7 cellular contexts compared by ENCODE assay signal in the genomic region with DNA sequence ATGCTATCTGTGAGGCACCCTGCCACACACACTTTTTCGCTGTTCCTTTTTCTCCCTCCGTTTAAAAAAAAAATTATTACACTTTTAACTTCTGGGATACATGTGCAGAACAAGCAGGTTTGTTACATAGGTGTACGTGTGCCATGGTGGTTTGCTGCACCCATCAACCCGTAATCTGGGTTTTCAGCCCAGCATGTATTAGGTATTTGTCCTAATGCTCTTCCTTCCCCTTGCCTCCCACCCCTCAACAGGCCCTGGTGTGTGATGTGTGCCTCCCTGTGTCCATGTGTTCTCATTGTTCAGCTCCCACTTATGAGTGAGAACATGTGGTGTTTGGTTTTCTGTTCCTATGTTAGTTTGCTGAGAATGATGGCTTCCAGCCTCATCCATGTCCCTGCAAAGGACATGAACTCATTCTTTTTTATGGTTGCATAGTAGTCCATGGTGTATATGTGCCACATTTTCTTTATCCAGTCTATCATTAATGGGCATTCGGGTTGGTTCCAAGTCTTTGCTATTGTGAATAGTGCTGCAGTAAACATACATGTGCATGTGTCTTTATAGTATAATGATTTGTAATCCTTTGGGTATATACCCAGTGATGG. TPM values are rescaled to one million over a fixed set of nuclear protein-coding genes. Genes with fewer than 3 reads are reported as not detected.
DNase-seq lines count a peak whose midpoint lies in the region; ATAC-seq, FAIRE-seq and TF ChIP-seq lines count a peak whose summit lies in the region.
"Not testable (repeated sequence)": the region's sequence is repeated elsewhere in the genome, so short reads cannot be mapped to it uniquely, and the experiment has no call there.

No MANE protein-coding gene starts in this region.

- not testable (repeated sequence) for H3K9me3 Mint-ChIP-seq in CD4-positive, CD25-positive, alpha-beta regulatory T cell; activated CD4-positive, alpha-beta T cell treated with anti-CD3 and anti-CD28 coated beads for 36 hours (ENCODE audit: low read depth); glutamatergic neuron (ENCODE audit: unreplicated experiment); stimulated activated memory B cell treated with anti-CD40 and anti-IgM and Interleukin-4, amounts not matched to agents 10 μg/mL and 1 μg/mL and 100 μg/mL, for 72 hours
- peaks cover 26% of the 10 kb centered on the region for H3K9me3 Mint-ChIP-seq in nephron progenitor cell

- DNase-seq in CD4-positive, CD25-positive, alpha-beta regulatory T cell; HTR-8/SVneo (ENCODE audit: insufficient read length, low spot score); activated CD4-positive, alpha-beta T cell treated with anti-CD3 and anti-CD28 coated beads for 36 hours; K562 (ENCODE audit: extremely low read depth in 1 of 4, low spot score in 3 of 4); glutamatergic neuron; nephron progenitor cell: not testable (repeated sequence)

- not testable (repeated sequence) for H3K27ac ChIP-seq in CD4-positive, CD25-positive, alpha-beta regulatory T cell (ENCODE audit: insufficient read depth, low read length, poor library complexity, severe bottlenecking); K562 (ENCODE audit: extremely low read depth, low read depth, low read length)

- ATAC-seq in CD4-positive, CD25-positive, alpha-beta regulatory T cell (ENCODE audit: low read depth in 2 of 2); activated CD4-positive, alpha-beta T cell treated with anti-CD3 and anti-CD28 coated beads for 36 hours; K562; stimulated activated memory B cell treated with anti-CD40 and anti-IgM and Interleukin-4, amounts not matched to agents 10 μg/mL and 1 μg/mL and 100 μg/mL, for 72 hours: not testable (repeated sequence)

- not testable (repeated sequence) for H3K9me1 ChIP-seq in K562 (ENCODE audit: control insufficient read depth, insufficient read depth, low read length)

- not testable (repeated sequence) for H3K4me2 ChIP-seq in K562 (ENCODE audit: insufficient read depth, low read length)

- 86% methylated on average over 4 of the region's 5 CpGs for WGBS in K562 (ENCODE audit: insufficient coverage, low coverage, missing lambda C conversion rate)

- not testable (repeated sequence) for H3K4me3 ChIP-seq in CD4-positive, CD25-positive, alpha-beta regulatory T cell (ENCODE audit: low read depth, low read length); K562

- H3K36me3 ChIP-seq in CD4-positive, CD25-positive, alpha-beta regulatory T cell (ENCODE audit: control insufficient read depth, insufficient read depth, low read length); K562 (ENCODE audit: control insufficient read depth, insufficient read depth, low read length): not testable (repeated sequence)

- in situ Hi-C loops in K562 (cut with MboI) = not testable (repeated sequence)

- H3K4me1 ChIP-seq in CD4-positive, CD25-positive, alpha-beta regulatory T cell (ENCODE audit: control insufficient read depth, insufficient read depth, low read length, poor library complexity, severe bottlenecking) = not testable (repeated sequence)
- H3K4me1 ChIP-seq in K562 (replicated peaks in 1 of 2; ENCODE audit: control insufficient read depth in 2 of 2, insufficient read depth in 2 of 2, low read length in 2 of 2) = peaks cover 22 to 29% of the 10 kb centered on the region in 2 experiments

- peak overlapping the region in 1 of 4 donors; percentile 21 for H3K4me3 Mint-ChIP-seq in CD4-positive, CD25-positive, alpha-beta regulatory T cell
- H3K4me3 Mint-ChIP-seq in activated CD4-positive, alpha-beta T cell treated with anti-CD3 and anti-CD28 coated beads for 36 hours; nephron progenitor cell; stimulated activated memory B cell treated with anti-CD40 and anti-IgM and Interleukin-4, amounts not matched to agents 10 μg/mL and 1 μg/mL and 100 μg/mL, for 72 hours: not testable (repeated sequence)
- peak overlapping the region; percentile 71 for H3K4me3 Mint-ChIP-seq in glutamatergic neuron (ENCODE audit: unreplicated experiment)

- H3K9ac ChIP-seq in K562 (ENCODE audit: insufficient read depth in 1 of 2, low read depth in 2 of 2, low read length in 2 of 2) = not testable (repeated sequence)

- not testable (repeated sequence) for H3K27me3 ChIP-seq in CD4-positive, CD25-positive, alpha-beta regulatory T cell (ENCODE audit: control insufficient read depth, insufficient read depth, low read length); K562 (ENCODE audit: control insufficient read depth in 2 of 2, insufficient read depth in 2 of 2, low read length in 2 of 2)

- CTCF ChIA-PET in activated CD4-positive, alpha-beta T cell treated with anti-CD3 and anti-CD28 coated beads for 36 hours (lab: Charles Lee) = interaction anchor here (1.2 kb wide), 1 partner anchor 11 kb away, joined by 4 read pairs; no protein-coding TSS in a partner anchor
- CTCF ChIA-PET in K562 (lab: Yijun Ruan, JAX; ENCODE audit: low intra/inter-chr PET ratio) = not testable (repeated sequence)

- TF ChIP-seq EP300 in K562 (IDR thresholded peaks at IDR 0.05; ENCODE audit: low read length) = not testable (repeated sequence)

- TF ChIP-seq POLR2A in K562 (conservative IDR thresholded peaks at IDR 0.05) = not testable (repeated sequence)

- H3K27me3 Mint-ChIP-seq in CD4-positive, CD25-positive, alpha-beta regulatory T cell; activated CD4-positive, alpha-beta T cell treated with anti-CD3 and anti-CD28 coated beads for 36 hours; glutamatergic neuron (ENCODE audit: unreplicated experiment); nephron progenitor cell (ENCODE audit: low read depth, poor library complexity); stimulated activated memory B cell treated with anti-CD40 and anti-IgM and Interleukin-4, amounts not matched to agents 10 μg/mL and 1 μg/mL and 100 μg/mL, for 72 hours: not testable (repeated sequence)

- TF ChIP-seq RAD21 in K562 (CRISPR knock-in tag; conservative IDR thresholded peaks at IDR 0.05 in 1 of 2, IDR thresholded peaks at IDR 0.05 in 1 of 2) = not testable (repeated sequence)

- H3K4me1 Mint-ChIP-seq in CD4-positive, CD25-positive, alpha-beta regulatory T cell = peaks cover 15 to 36% (median 24%) of the 10 kb centered on the region in 4 donors
- H3K4me1 Mint-ChIP-seq in activated CD4-positive, alpha-beta T cell treated with anti-CD3 and anti-CD28 coated beads for 36 hours = peaks cover 25% of the 10 kb centered on the region
- H3K4me1 Mint-ChIP-seq in glutamatergic neuron (ENCODE audit: low read depth, unreplicated experiment); nephron progenitor cell: not testable (repeated sequence)
- peaks cover 12% of the 10 kb centered on the region for H3K4me1 Mint-ChIP-seq in stimulated activated memory B cell treated with anti-CD40 and anti-IgM and Interleukin-4, amounts not matched to agents 10 μg/mL and 1 μg/mL and 100 μg/mL, for 72 hours

- not testable (repeated sequence) for H2AFZ ChIP-seq in K562 (ENCODE audit: low read depth, low read length)

- not testable (repeated sequence) for BruUV-seq in K562 (replicated peaks; lab: Mats Ljungman, UMichigan)

- POLR2A ChIA-PET in activated CD4-positive, alpha-beta T cell treated with anti-CD3 and anti-CD28 coated beads for 36 hours (lab: Charles Lee) = interaction anchor here (0.6 to 1.2 kb wide), 2 partner anchors 10 to 25 kb away, joined by 3 read pairs; no protein-coding TSS in a partner anchor
- POLR2A ChIA-PET in K562 (lab: Yijun Ruan, JAX) = interaction anchor here (0.7 kb wide), 1 partner anchor 12 kb away, joined by 3 read pairs; no protein-coding TSS in a partner anchor

- peaks cover 54% of the 10 kb centered on the region for H3K79me2 ChIP-seq in K562 (ENCODE audit: control insufficient read depth, insufficient read depth, low read length)

- intact Hi-C loops in activated CD4-positive, alpha-beta T cell treated with anti-CD3 and anti-CD28 coated beads for 36 hours (cut with DNase I, micrococcal nuclease); K562 (cut with micrococcal nuclease): not testable (repeated sequence)

- peaks cover 16% of the 10 kb centered on the region for H4K20me1 ChIP-seq in K562 (replicated peaks; ENCODE audit: control insufficient read depth, insufficient read depth, low read length)

- H3K9me3 ChIP-seq in CD4-positive, CD25-positive, alpha-beta regulatory T cell (ENCODE audit: control insufficient read depth in 2 of 2, low read length in 2 of 2); K562 (replicated peaks; ENCODE audit: control insufficient read depth, insufficient read depth, low read depth, low read length): not testable (repeated sequence)

- TF ChIP-seq CTCF in K562 (IDR thresholded peaks at IDR 0.05 in 2 of 3, conservative IDR thresholded peaks at IDR 0.05 in 1 of 3; ENCODE audit: insufficient read depth in 2 of 3, low read depth in 1 of 3, low read length in 3 of 3); glutamatergic neuron (IDR thresholded peaks at IDR 0.05; ENCODE audit: partially characterized antibody, unreplicated experiment); nephron progenitor cell (IDR thresholded peaks at IDR 0.05): not testable (repeated sequence)

- peak overlapping the region; percentile 34 to 80 (median 44) for H3K27ac Mint-ChIP-seq in CD4-positive, CD25-positive, alpha-beta regulatory T cell
- H3K27ac Mint-ChIP-seq in activated CD4-positive, alpha-beta T cell treated with anti-CD3 and anti-CD28 coated beads for 36 hours = peak overlapping the region; percentile 4
- H3K27ac Mint-ChIP-seq in glutamatergic neuron (ENCODE audit: unreplicated experiment) = peak overlapping the region; percentile 91
- peak overlapping the region; percentile 78 for H3K27ac Mint-ChIP-seq in nephron progenitor cell
- peak overlapping the region; percentile 21 for H3K27ac Mint-ChIP-seq in stimulated activated memory B cell treated with anti-CD40 and anti-IgM and Interleukin-4, amounts not matched to agents 10 μg/mL and 1 μg/mL and 100 μg/mL, for 72 hours

- H3K36me3 Mint-ChIP-seq in CD4-positive, CD25-positive, alpha-beta regulatory T cell; activated CD4-positive, alpha-beta T cell treated with anti-CD3 and anti-CD28 coated beads for 36 hours (ENCODE audit: low read depth); glutamatergic neuron (ENCODE audit: unreplicated experiment); stimulated activated memory B cell treated with anti-CD40 and anti-IgM and Interleukin-4, amounts not matched to agents 10 μg/mL and 1 μg/mL and 100 μg/mL, for 72 hours: not testable (repeated sequence)
- H3K36me3 Mint-ChIP-seq in nephron progenitor cell (ENCODE audit: low read depth) = peaks cover 28% of the 10 kb centered on the region

- FAIRE-seq in HTR-8/SVneo (lab: Jason Lieb, UNC) = peak; percentile 36
- FAIRE-seq in K562 (lab: Jason Lieb, UNC) = not testable (repeated sequence)

RNA-seq across cellular contexts. Expression of a gene that starts 12.9 kb away (rescaled TPM):
- 22.1 TPM for total RNA-seq in CD4-positive, CD25-positive, alpha-beta regulatory T cell
- 1 to 10 TPM; 6.8 to 7.9 (median 7.4) TPM for polyA plus RNA-seq in CD4-positive, CD25-positive, alpha-beta regulatory T cell
- total RNA-seq in activated CD4-positive, alpha-beta T cell treated with anti-CD3 and anti-CD28 coated beads for 36 hours = 10 to 100 TPM; 19.3 to 20.5 TPM
- total RNA-seq in K562 (2011; cell fraction: chromatin; rRNA removed; ENCODE audit: low replicate concordance) = 31.2 and 69.0 TPM in 2 replicates
- 19.2 and 25.7 TPM in 2 replicates for total RNA-seq in K562 (2011; cell fraction: nucleolus; rRNA removed)
- 20.0 and 31.2 TPM in 2 replicates for total RNA-seq in K562 (2011; cell fraction: nucleoplasm; rRNA removed)
- total RNA-seq in K562 (2014; rRNA removed) (13.5 and 17.0 TPM in 2 replicates), K562 (2014; rRNA removed; fragmentation: Illumina TruSeq; extraction: Trizol) (17.8 and 18.7 TPM in 2 replicates), K562 (2015; rRNA removed; fragmentation: Illumina TruSeq; extraction: Trizol) (17.6 and 18.1 TPM in 2 replicates), K562 (2021) (16.8 and 18.8 TPM in 2 replicates), glutamatergic neuron (ENCODE audit: unreplicated experiment) (30.2 TPM)
- polyA plus RNA-seq in K562 (2011; rRNA removed) (10.1 and 13.5 TPM in 2 replicates), K562 (2014; fragmentation: Illumina TruSeq; extraction: Trizol) (12.7 and 13.7 TPM in 2 replicates), K562 (2014; fragmentation: Nextera tagmentation; extraction: Ambion mirVana) (1 to 10 TPM; 4.2 TPM), K562 (2014; rRNA removed) (9.1 and 9.4 TPM in 2 replicates)
- polyA plus RNA-seq in K562 (2011; cell fraction: cytosol; rRNA removed) = 5.8 and 7.7 TPM in 2 replicates
- 19.2 and 21.4 TPM in 2 replicates for polyA plus RNA-seq in K562 (2011; cell fraction: nucleus; rRNA removed)
- polyA plus RNA-seq in K562 (2012) = 9.0 and 9.8 TPM in 2 replicates
- polyA minus RNA-seq in K562 (2011; rRNA and poly(A)+ RNA removed) = 33.9 and 36.1 TPM in 2 replicates
- 12.8 and 16.2 TPM in 2 replicates for polyA minus RNA-seq in K562 (2011; cell fraction: cytosol; rRNA and poly(A)+ RNA removed)
- 11.7 and 19.5 TPM in 2 replicates for polyA minus RNA-seq in K562 (2011; cell fraction: nucleus; rRNA and poly(A)+ RNA removed)

Comparison
In these comparisons a context has a peak if more than half of its experiments do, and no peak if none do; other contexts are left out.
1. H3K27ac Mint-ChIP-seq: peak in every context shown above with its lines; median percentile 91 in glutamatergic neuron; 78 in nephron progenitor cell; 44 in CD4-positive, CD25-positive, alpha-beta regulatory T cell; 21 in stimulated activated memory B cell treated with anti-CD40 and anti-IgM and Interleukin-4, amounts not matched to agents 10 μg/mL and 1 μg/mL and 100 μg/mL, for 72 hours; 4 in activated CD4-positive, alpha-beta T cell treated with anti-CD3 and anti-CD28 coated beads for 36 hours.